In the genomic region with DNA sequence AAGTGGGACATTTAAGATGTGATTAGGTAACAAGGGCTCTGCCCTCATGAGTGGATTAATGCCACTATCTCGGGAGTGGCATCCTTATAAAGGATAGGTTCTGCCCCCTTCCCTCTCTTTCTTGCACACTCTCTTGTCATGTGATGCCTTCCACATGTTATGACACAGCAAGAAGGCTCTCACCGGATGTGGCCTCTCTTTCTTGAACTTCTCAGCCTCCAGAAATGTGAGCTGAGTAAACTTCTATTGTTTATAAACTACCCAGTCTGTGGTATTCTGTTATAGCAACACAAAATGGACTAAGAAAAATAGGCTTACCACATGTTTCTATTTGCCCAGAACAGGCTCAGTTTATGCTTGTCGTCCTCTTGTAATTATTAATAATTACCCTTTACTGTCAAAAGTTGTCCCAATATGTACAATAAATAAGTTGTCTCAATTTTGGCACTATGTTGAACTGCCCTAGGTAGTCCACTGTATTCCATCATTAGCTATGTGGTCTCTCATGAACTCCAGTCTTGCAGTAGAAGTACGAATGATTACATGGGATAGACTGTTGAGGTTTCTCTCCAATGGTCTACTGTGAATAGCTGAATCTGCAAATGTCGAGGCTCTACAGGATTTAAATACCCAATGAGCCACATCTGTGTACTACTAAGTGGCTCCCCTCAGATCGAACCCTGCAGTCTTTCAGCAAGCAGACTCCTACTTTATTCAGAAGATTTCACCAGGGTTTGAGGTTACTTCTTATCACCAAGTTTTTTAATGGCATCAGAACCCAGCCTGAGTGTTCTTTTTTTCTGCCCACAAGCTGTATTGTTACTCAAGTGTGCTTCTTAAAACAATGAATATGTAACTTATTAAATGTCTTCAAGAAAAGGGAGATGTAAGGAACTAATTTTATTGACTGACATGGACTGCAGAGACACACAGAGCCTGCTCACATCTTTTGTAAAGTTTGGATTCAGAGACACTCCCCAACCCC, we compare ENCODE assay signal across 17 cellular contexts.
A peak's percentile ranks its signal among the peaks of the same experiment; 100 is the strongest.
DNase-seq lines count a peak whose midpoint lies in the region; ATAC-seq and TF ChIP-seq lines count a peak whose summit lies in the region.
"Had no signal": no experiment of that assay in that cellular context is flagged by ENCODE, and none has a peak within 500 bp of the region (broad histone marks: within the 10 kb centered on the region; RNA-seq: fewer than 3 reads in every experiment).

No MANE protein-coding gene starts in this region.

- no peak for TF ChIP-seq POLR2A in NB4 (IDR thresholded peaks at IDR 0.05; ENCODE audit: extremely low read depth, insufficient read length)

- intact Hi-C loops in mucosa of descending colon (cut with DNase I, micrococcal nuclease): no loop called here

- ATAC-seq in mucosa of descending colon: peak; percentile 16
- ATAC-seq in HG03175 (IDR thresholded peaks at IDR 0.05; ENCODE audit: unreplicated experiment): no peak
- ATAC-seq: CD8-positive, alpha-beta T cell had no signal

- in situ Hi-C loops in HAP-1 (cut with MboI; ENCODE audit: low sequenced_read_pairs): no loop called here

- TF ChIP-seq CTCF in NB4 (IDR thresholded peaks at IDR 0.05; ENCODE audit: low read depth, low read length) (no peak), cardiac fibroblast (IDR thresholded peaks at IDR 0.05; ENCODE audit: low read depth, low read length) (no peak), mucosa of descending colon (IDR thresholded peaks at IDR 0.05) (no peak)

- H3K36me3 ChIP-seq in mucosa of descending colon (ENCODE audit: low read depth): no peaks in the 10 kb centered on the region
- H3K36me3 ChIP-seq in HAP-1 (replicated peaks): no peaks in the 10 kb centered on the region
- H3K36me3 ChIP-seq: cardiac muscle cell, esophagus muscularis mucosa, right atrium auricular region had no signal

- H3K4me3 ChIP-seq in NB4 (ENCODE audit: low read depth, low read length) (no peak overlapping the region), cardiac fibroblast (replicated peaks in 1 of 2; ENCODE audit: low read depth in 2 of 2, low read length in 2 of 2) (no peak overlapping the region), mucosa of descending colon (no peak overlapping the region), HAP-1 (no peak overlapping the region)
- H3K4me3 ChIP-seq: cardiac muscle cell, esophagus muscularis mucosa, right atrium auricular region, SK-N-MC had no signal

- H3K4me1 ChIP-seq in mucosa of descending colon (ENCODE audit: low read depth) (no peaks in the 10 kb centered on the region), HAP-1 (no peaks in the 10 kb centered on the region)
- H3K4me1 ChIP-seq: esophagus muscularis mucosa, right atrium auricular region had no signal

- peak; percentile 23 for DNase-seq in GM04503 (ENCODE audit: low read depth)
- peak; percentile 7 for DNase-seq in NB4 (ENCODE audit: low read depth)
- DNase-seq in cardiac fibroblast (ENCODE audit: low read depth in 2 of 2): peak; percentile 6 to 45
- no peak for DNase-seq in mucosa of descending colon
- no peak for DNase-seq in NK-92 treated with Interleukin-12 subunit alpha and Interleukin-12 subunit beta, amount 100 ng/mL, for 24 hours (lab: John Stamatoyannopoulos, UW)
- no peak for DNase-seq in HAP-1 (ENCODE audit: low spot score in 2 of 2)
- no peak for DNase-seq in DMS53 (lab: John Stamatoyannopoulos, UW)
- DNase-seq: CD8-positive, alpha-beta T cell; kidney; natural killer cell; NCI-H187; substantia nigra had no signal

- H3K27me3 ChIP-seq in HAP-1 (ENCODE audit: low read depth): no peaks in the 10 kb centered on the region
- H3K27me3 ChIP-seq: cardiac muscle cell, esophagus muscularis mucosa, right atrium auricular region had no signal

- H3K9me3 ChIP-seq in mucosa of descending colon: no peaks in the 10 kb centered on the region
- H3K9me3 ChIP-seq in HAP-1: no peaks in the 10 kb centered on the region
- H3K9me3 ChIP-seq: esophagus muscularis mucosa, right atrium auricular region had no signal

Comparison
In these comparisons a context has a peak if more than half of its experiments do, and no peak if none do; other contexts are left out.
1. DNase-seq: peak in GM04503 (single experiment), NB4 (single experiment) and cardiac fibroblast (2 of 2); none in mucosa of descending colon (0 of 3), NK-92 treated with Interleukin-12 subunit alpha and Interleukin-12 subunit beta, amount 100 ng/mL, for 24 hours (single experiment), HAP-1 (0 of 2) and DMS53 (single experiment).